Comparison of ENCODE assay signal across 34 cellular contexts in genomic region chr4:171478181-171478580, GRCh38.
"Had no signal": no experiment of that assay in that cellular context is flagged by ENCODE, and none has a peak within 500 bp of the region (broad histone marks: within the 10 kb centered on the region; RNA-seq: fewer than 3 reads in every experiment).

No MANE protein-coding gene starts in this region.

- H3K4me1 Mint-ChIP-seq: activated CD4-positive, alpha-beta T cell treated with anti-CD3 and anti-CD28 coated beads for 36 hours; activated CD4-positive, alpha-beta T cell treated with anti-CD3 and anti-CD28 coated beads, Interleukin-2, amount 10 ng/mL, durations not matched to agents 24 days and 14 days; activated CD8-positive, alpha-beta memory T cell treated with anti-CD3 and anti-CD28 coated beads, Interleukin-2, amount 10 ng/mL, durations not matched to agents 7 days and 5 days; activated naive CD4-positive, alpha-beta T cell treated with anti-CD3 and anti-CD28 coated beads, Interleukin-2, amount 50 U/mL, for 24 hours; activated naive CD8-positive, alpha-beta T cell treated with anti-CD3 and anti-CD28 coated beads for 36 hours; activated naive CD8-positive, alpha-beta T cell treated with anti-CD3 and anti-CD28 coated beads, Interleukin-2, amount 50 U/mL, for 24 hours; T-helper 17 cell had no signal

- H3K9me3 ChIP-seq: adrenal gland, body of pancreas had no signal

- H3K27ac Mint-ChIP-seq: activated CD4-positive, alpha-beta memory T cell treated with anti-CD3 and anti-CD28 coated beads for 36 hours; activated CD4-positive, alpha-beta T cell treated with anti-CD3 and anti-CD28 coated beads for 36 hours; activated CD4-positive, alpha-beta T cell treated with anti-CD3 and anti-CD28 coated beads, Interleukin-2, amount 10 ng/mL, durations not matched to agents 24 days and 14 days; activated CD8-positive, alpha-beta memory T cell treated with anti-CD3 and anti-CD28 coated beads, Interleukin-2, amount 10 ng/mL, durations not matched to agents 7 days and 5 days; activated CD8-positive, alpha-beta T cell treated with anti-CD3 and anti-CD28 coated beads, Interleukin-2, amount 10 ng/mL, durations not matched to agents 7 days and 5 days; activated naive CD4-positive, alpha-beta T cell treated with anti-CD3 and anti-CD28 coated beads for 36 hours; activated naive CD4-positive, alpha-beta T cell treated with anti-CD3 and anti-CD28 coated beads, Interleukin-2, amount 50 U/mL, for 24 hours; activated naive CD8-positive, alpha-beta T cell treated with anti-CD3 and anti-CD28 coated beads for 36 hours; activated naive CD8-positive, alpha-beta T cell treated with anti-CD3 and anti-CD28 coated beads, Interleukin-2, amount 50 U/mL, for 24 hours; activated T-helper 1 cell treated with anti-CD3 and anti-CD28 coated beads, Interleukin-12 subunit alpha, Interleukin-12 subunit beta, Interleukin-2, Interleukin-4 antibody, amounts not matched to agents 30 ng/mL and 10 ng/mL and 1 ng/mL, durations not matched to agents 14 hours and 24 hours and 36 hours; activated T-helper 2 cell treated with anti-CD3 and anti-CD28 coated beads, Interferon-gamma antibody, Interleukin-2, Interleukin-4, amounts not matched to agents 10 μg/mL and 5 μg/mL and 100 μg/mL, durations not matched to agents 14 hours and 24 hours and 36 hours; T-helper 17 cell; T-helper 2 cell treated with Interferon-gamma antibody and Interleukin-4, amounts not matched to agents 5 μg/mL and 100 μg/mL, for 36 hours had no signal

- H3K4me1 ChIP-seq: adrenal gland, body of pancreas had no signal

- FAIRE-seq: colon, frontal cortex had no signal

- ATAC-seq: activated CD4-positive, alpha-beta T cell treated with anti-CD3 and anti-CD28 coated beads for 36 hours; activated CD8-positive, alpha-beta memory T cell treated with anti-CD3 and anti-CD28 coated beads, Interleukin-2, amount 10 ng/mL, durations not matched to agents 7 days and 5 days; activated CD8-positive, alpha-beta T cell treated with anti-CD3 and anti-CD28 coated beads, Interleukin-2, amount 10 ng/mL, durations not matched to agents 7 days and 5 days; activated naive CD8-positive, alpha-beta T cell treated with anti-CD3 and anti-CD28 coated beads, Interleukin-2, amount 50 U/mL, for 24 hours; body of pancreas; esophagus mucosa; T-helper 17 cell had no signal

- H3K4me3 Mint-ChIP-seq: activated CD4-positive, alpha-beta memory T cell treated with anti-CD3 and anti-CD28 coated beads for 36 hours; activated CD4-positive, alpha-beta T cell treated with anti-CD3 and anti-CD28 coated beads for 36 hours; activated CD4-positive, alpha-beta T cell treated with anti-CD3 and anti-CD28 coated beads, Interleukin-2, amount 10 ng/mL, durations not matched to agents 24 days and 14 days; activated CD8-positive, alpha-beta memory T cell treated with anti-CD3 and anti-CD28 coated beads, Interleukin-2, amount 10 ng/mL, durations not matched to agents 7 days and 5 days; activated CD8-positive, alpha-beta T cell treated with anti-CD3 and anti-CD28 coated beads, Interleukin-2, amount 10 ng/mL, durations not matched to agents 7 days and 5 days; activated naive CD4-positive, alpha-beta T cell treated with anti-CD3 and anti-CD28 coated beads for 36 hours; activated naive CD4-positive, alpha-beta T cell treated with anti-CD3 and anti-CD28 coated beads, Interleukin-2, amount 50 U/mL, for 24 hours; activated naive CD8-positive, alpha-beta T cell treated with anti-CD3 and anti-CD28 coated beads for 36 hours; activated naive CD8-positive, alpha-beta T cell treated with anti-CD3 and anti-CD28 coated beads, Interleukin-2, amount 50 U/mL, for 24 hours; activated T-helper 1 cell treated with anti-CD3 and anti-CD28 coated beads, Interleukin-12 subunit alpha, Interleukin-12 subunit beta, Interleukin-2, Interleukin-4 antibody, amounts not matched to agents 30 ng/mL and 10 ng/mL and 1 ng/mL, durations not matched to agents 14 hours and 24 hours and 36 hours; T-helper 17 cell; T-helper 2 cell treated with Interferon-gamma antibody and Interleukin-4, amounts not matched to agents 5 μg/mL and 100 μg/mL, for 36 hours had no signal

- H3K27me3 Mint-ChIP-seq: activated CD4-positive, alpha-beta memory T cell treated with anti-CD3 and anti-CD28 coated beads for 36 hours; activated CD4-positive, alpha-beta T cell treated with anti-CD3 and anti-CD28 coated beads for 36 hours; activated CD4-positive, alpha-beta T cell treated with anti-CD3 and anti-CD28 coated beads, Interleukin-2, amount 10 ng/mL, durations not matched to agents 24 days and 14 days; activated CD8-positive, alpha-beta memory T cell treated with anti-CD3 and anti-CD28 coated beads, Interleukin-2, amount 10 ng/mL, durations not matched to agents 7 days and 5 days; activated naive CD4-positive, alpha-beta T cell treated with anti-CD3 and anti-CD28 coated beads, Interleukin-2, amount 50 U/mL, for 24 hours; activated naive CD8-positive, alpha-beta T cell treated with anti-CD3 and anti-CD28 coated beads for 36 hours; activated naive CD8-positive, alpha-beta T cell treated with anti-CD3 and anti-CD28 coated beads, Interleukin-2, amount 50 U/mL, for 24 hours; T-helper 17 cell had no signal

- H3K27ac ChIP-seq: adrenal gland, body of pancreas, WERI-Rb-1 had no signal

- H3K27me3 ChIP-seq: adrenal gland, body of pancreas had no signal

- H3K36me3 ChIP-seq: adrenal gland, WERI-Rb-1 had no signal

- DNase-seq: activated CD4-positive, alpha-beta memory T cell treated with anti-CD3 and anti-CD28 coated beads for 36 hours; activated CD4-positive, alpha-beta T cell treated with anti-CD3 and anti-CD28 coated beads for 36 hours; activated CD4-positive, alpha-beta T cell treated with anti-CD3 and anti-CD28 coated beads, Interleukin-2, amount 10 ng/mL, durations not matched to agents 24 days and 14 days; activated CD4-positive, CD25-positive, alpha-beta regulatory T cell; activated CD4-positive, CD25-positive, alpha-beta regulatory T cell treated with anti-CD3 and anti-CD28 coated beads, Interleukin-2, amount 50 U/mL, for 72 hours; activated CD8-positive, alpha-beta memory T cell treated with anti-CD3 and anti-CD28 coated beads, Interleukin-2, amount 10 ng/mL, durations not matched to agents 7 days and 5 days; activated CD8-positive, alpha-beta memory T cell treated with anti-CD3 and anti-CD28 coated beads, Interleukin-2, amount 50 U/mL, for 4 hours; activated CD8-positive, alpha-beta T cell treated with anti-CD3 and anti-CD28 coated beads, Interleukin-2, amount 10 ng/mL, durations not matched to agents 7 days and 5 days; activated effector memory CD4-positive, alpha-beta T cell treated with anti-CD3 and anti-CD28 coated beads, Interleukin-2, amount 50 U/mL, for 16 hours; activated naive CD4-positive, alpha-beta T cell treated with anti-CD3 and anti-CD28 coated beads for 36 hours; activated naive CD8-positive, alpha-beta T cell treated with anti-CD3 and anti-CD28 coated beads for 36 hours; activated naive CD8-positive, alpha-beta T cell treated with anti-CD3 and anti-CD28 coated beads, Interleukin-2, amount 50 U/mL, for 24 hours; activated T-cell treated with anti-CD3 and anti-CD28 coated beads, Interleukin-2, amount 50 U/mL, for 1 hour; activated T-cell treated with anti-CD3 and anti-CD28 coated beads, Interleukin-2, amount 50 U/mL, for 48 hours; adrenal gland; amygdala; aorta; body of pancreas; caudate nucleus; cortex of kidney; effector CD8-positive, alpha-beta T cell; foreskin fibroblast; head of caudate nucleus; T-helper 1 cell; T-helper 17 cell; T1000; WERI-Rb-1 had no signal

- H3K36me3 Mint-ChIP-seq: activated CD4-positive, alpha-beta memory T cell treated with anti-CD3 and anti-CD28 coated beads for 36 hours; activated CD8-positive, alpha-beta memory T cell treated with anti-CD3 and anti-CD28 coated beads, Interleukin-2, amount 10 ng/mL, durations not matched to agents 7 days and 5 days; activated naive CD4-positive, alpha-beta T cell treated with anti-CD3 and anti-CD28 coated beads, Interleukin-2, amount 50 U/mL, for 24 hours; activated naive CD8-positive, alpha-beta T cell treated with anti-CD3 and anti-CD28 coated beads for 36 hours had no signal

- H3K4me3 ChIP-seq: adrenal gland, body of pancreas had no signal

- H3K9me3 Mint-ChIP-seq: activated CD4-positive, alpha-beta T cell treated with anti-CD3 and anti-CD28 coated beads, Interleukin-2, amount 10 ng/mL, durations not matched to agents 24 days and 14 days; activated naive CD8-positive, alpha-beta T cell treated with anti-CD3 and anti-CD28 coated beads for 36 hours; activated T-helper 1 cell treated with anti-CD3 and anti-CD28 coated beads, Interleukin-12 subunit alpha, Interleukin-12 subunit beta, Interleukin-2, Interleukin-4 antibody, amounts not matched to agents 30 ng/mL and 10 ng/mL and 1 ng/mL, durations not matched to agents 14 hours and 24 hours and 36 hours; T-helper 2 cell treated with Interferon-gamma antibody and Interleukin-4, amounts not matched to agents 5 μg/mL and 100 μg/mL, for 36 hours had no signal
